1 cellular context compared by ENCODE assay signal in the genomic region with DNA sequence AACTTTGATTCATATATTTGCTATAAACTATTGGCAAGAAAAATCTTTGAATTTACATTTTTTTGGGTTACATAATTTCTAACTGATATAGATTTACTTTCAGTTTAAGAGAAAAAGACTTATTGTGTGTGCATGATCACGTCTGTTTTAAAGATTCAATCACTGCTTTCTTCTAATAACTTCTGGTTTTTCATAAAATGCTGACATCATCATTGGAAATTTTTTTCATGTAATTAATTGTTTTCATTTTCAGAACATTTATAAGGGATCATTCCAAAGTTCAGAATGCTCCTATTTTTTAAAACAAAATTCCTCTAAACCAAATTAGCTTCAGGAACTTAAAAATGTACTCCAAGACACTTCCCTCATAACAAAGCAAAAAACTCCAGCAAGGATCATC.
TF ChIP-seq lines count a peak whose summit lies in the region.

No MANE protein-coding gene starts in this region.

TF ChIP-seq in GM23338, 12 proteins besides CTCF, POLR2A, EP300 and RAD21 (continued from another document):
- TF ChIP-seq, protein P1, sequence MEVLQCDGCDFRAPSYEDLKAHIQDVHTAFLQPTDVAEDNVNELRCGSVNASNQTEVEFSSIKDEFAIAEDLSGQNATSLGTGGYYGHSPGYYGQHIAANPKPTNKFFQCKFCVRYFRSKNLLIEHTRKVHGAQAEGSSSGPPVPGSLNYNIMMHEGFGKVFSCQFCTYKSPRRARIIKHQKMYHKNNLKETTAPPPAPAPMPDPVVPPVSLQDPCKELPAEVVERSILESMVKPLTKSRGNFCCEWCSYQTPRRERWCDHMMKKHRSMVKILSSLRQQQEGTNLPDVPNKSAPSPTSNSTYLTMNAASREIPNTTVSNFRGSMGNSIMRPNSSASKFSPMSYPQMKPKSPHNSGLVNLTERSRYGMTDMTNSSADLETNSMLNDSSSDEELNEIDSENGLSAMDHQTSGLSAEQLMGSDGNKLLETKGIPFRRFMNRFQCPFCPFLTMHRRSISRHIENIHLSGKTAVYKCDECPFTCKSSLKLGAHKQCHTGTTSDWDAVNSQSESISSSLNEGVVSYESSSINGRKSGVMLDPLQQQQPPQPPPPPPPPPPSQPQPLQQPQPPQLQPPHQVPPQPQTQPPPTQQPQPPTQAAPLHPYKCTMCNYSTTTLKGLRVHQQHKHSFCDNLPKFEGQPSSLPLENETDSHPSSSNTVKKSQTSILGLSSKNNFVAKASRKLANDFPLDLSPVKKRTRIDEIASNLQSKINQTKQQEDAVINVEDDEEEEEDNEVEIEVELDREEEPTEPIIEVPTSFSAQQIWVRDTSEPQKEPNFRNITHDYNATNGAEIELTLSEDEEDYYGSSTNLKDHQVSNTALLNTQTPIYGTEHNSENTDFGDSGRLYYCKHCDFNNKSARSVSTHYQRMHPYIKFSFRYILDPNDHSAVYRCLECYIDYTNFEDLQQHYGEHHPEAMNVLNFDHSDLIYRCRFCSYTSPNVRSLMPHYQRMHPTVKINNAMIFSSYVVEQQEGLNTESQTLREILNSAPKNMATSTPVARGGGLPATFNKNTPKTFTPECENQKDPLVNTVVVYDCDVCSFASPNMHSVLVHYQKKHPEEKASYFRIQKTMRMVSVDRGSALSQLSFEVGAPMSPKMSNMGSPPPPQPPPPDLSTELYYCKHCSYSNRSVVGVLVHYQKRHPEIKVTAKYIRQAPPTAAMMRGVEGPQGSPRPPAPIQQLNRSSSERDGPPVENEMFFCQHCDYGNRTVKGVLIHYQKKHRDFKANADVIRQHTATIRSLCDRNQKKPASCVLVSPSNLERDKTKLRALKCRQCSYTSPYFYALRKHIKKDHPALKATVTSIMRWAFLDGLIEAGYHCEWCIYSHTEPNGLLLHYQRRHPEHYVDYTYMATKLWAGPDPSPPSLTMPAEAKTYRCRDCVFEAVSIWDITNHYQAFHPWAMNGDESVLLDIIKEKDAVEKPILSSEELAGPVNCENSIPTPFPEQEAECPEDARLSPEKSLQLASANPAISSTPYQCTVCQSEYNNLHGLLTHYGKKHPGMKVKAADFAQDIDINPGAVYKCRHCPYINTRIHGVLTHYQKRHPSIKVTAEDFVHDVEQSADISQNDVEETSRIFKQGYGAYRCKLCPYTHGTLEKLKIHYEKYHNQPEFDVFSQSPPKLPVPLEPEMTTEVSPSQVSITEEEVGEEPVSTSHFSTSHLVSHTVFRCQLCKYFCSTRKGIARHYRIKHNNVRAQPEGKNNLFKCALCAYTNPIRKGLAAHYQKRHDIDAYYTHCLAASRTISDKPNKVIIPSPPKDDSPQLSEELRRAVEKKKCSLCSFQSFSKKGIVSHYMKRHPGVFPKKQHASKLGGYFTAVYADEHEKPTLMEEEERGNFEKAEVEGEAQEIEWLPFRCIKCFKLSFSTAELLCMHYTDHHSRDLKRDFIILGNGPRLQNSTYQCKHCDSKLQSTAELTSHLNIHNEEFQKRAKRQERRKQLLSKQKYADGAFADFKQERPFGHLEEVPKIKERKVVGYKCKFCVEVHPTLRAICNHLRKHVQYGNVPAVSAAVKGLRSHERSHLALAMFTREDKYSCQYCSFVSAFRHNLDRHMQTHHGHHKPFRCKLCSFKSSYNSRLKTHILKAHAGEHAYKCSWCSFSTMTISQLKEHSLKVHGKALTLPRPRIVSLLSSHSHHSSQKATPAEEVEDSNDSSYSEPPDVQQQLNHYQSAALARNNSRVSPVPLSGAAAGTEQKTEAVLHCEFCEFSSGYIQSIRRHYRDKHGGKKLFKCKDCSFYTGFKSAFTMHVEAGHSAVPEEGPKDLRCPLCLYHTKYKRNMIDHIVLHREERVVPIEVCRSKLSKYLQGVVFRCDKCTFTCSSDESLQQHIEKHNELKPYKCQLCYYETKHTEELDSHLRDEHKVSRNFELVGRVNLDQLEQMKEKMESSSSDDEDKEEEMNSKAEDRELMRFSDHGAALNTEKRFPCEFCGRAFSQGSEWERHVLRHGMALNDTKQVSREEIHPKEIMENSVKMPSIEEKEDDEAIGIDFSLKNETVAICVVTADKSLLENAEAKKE (CRISPR knock-in tag; IDR thresholded peaks at IDR 0.05): no peak
- no peak for TF ChIP-seq EZH2 (IDR thresholded peaks at IDR 0.05; ENCODE audit: low read depth, unreplicated experiment)
- no peak for TF ChIP-seq ZNF331 (CRISPR knock-in tag; IDR thresholded peaks at IDR 0.05; ENCODE audit: low read depth)
- no peak for TF ChIP-seq JUNB (IDR thresholded peaks at IDR 0.05; ENCODE audit: unreplicated experiment)
- TF ChIP-seq CREB1 (CRISPR knock-in tag; IDR thresholded peaks at IDR 0.05; ENCODE audit: low read depth): no peak
- TF ChIP-seq, protein P2, sequence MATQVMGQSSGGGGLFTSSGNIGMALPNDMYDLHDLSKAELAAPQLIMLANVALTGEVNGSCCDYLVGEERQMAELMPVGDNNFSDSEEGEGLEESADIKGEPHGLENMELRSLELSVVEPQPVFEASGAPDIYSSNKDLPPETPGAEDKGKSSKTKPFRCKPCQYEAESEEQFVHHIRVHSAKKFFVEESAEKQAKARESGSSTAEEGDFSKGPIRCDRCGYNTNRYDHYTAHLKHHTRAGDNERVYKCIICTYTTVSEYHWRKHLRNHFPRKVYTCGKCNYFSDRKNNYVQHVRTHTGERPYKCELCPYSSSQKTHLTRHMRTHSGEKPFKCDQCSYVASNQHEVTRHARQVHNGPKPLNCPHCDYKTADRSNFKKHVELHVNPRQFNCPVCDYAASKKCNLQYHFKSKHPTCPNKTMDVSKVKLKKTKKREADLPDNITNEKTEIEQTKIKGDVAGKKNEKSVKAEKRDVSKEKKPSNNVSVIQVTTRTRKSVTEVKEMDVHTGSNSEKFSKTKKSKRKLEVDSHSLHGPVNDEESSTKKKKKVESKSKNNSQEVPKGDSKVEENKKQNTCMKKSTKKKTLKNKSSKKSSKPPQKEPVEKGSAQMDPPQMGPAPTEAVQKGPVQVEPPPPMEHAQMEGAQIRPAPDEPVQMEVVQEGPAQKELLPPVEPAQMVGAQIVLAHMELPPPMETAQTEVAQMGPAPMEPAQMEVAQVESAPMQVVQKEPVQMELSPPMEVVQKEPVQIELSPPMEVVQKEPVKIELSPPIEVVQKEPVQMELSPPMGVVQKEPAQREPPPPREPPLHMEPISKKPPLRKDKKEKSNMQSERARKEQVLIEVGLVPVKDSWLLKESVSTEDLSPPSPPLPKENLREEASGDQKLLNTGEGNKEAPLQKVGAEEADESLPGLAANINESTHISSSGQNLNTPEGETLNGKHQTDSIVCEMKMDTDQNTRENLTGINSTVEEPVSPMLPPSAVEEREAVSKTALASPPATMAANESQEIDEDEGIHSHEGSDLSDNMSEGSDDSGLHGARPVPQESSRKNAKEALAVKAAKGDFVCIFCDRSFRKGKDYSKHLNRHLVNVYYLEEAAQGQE (IDR thresholded peaks at IDR 0.05; ENCODE audit: unreplicated experiment): no peak
- no peak for TF ChIP-seq POLR2AphosphoS5 (IDR thresholded peaks at IDR 0.05; ENCODE audit: low read depth)
- TF ChIP-seq ZNF114 (CRISPR knock-in tag; IDR thresholded peaks at IDR 0.05): no peak
- no peak for TF ChIP-seq EZH2phosphoT487 (IDR thresholded peaks at IDR 0.05; ENCODE audit: unreplicated experiment)
- no peak for TF ChIP-seq STAT1 (IDR thresholded peaks at IDR 0.05; ENCODE audit: unreplicated experiment)
